Comparison of ENCODE assay signal across 1 cellular context in genomic region chr16:56885446-56886162, GRCh38.
TF ChIP-seq lines count a peak whose summit lies in the region.

No MANE protein-coding gene starts in this region.

TF ChIP-seq in K562, 482 proteins besides CTCF, POLR2A, EP300 and RAD21 (continued from another document):
- TF ChIP-seq FOXK2 (conservative IDR thresholded peaks at IDR 0.05 in 1 of 2, IDR thresholded peaks at IDR 0.05 in 1 of 2; ENCODE audit: low read depth in 2 of 2) (no peak), MAFK (IDR thresholded peaks at IDR 0.05; ENCODE audit: low read length) (0 out of 2 replicates have a peak, but pooled peaks have one; percentile 5), NELFE (IDR thresholded peaks at IDR 0.05; ENCODE audit: insufficient read depth, insufficient read length) (no peak), ARHGAP35 (IDR thresholded peaks at IDR 0.05; ENCODE audit: partially characterized antibody) (no peak), ADNP (tag; IDR thresholded peaks at IDR 0.05) (0 out of 2 replicates have a peak, but pooled peaks have one; percentile 8), NFE2 (IDR thresholded peaks at IDR 0.05; ENCODE audit: low read depth) (peak; percentile 48; the same call in 1 of the 2 replicates)
